Comparison of ENCODE assay signal across 8 cellular contexts in the genomic region with DNA sequence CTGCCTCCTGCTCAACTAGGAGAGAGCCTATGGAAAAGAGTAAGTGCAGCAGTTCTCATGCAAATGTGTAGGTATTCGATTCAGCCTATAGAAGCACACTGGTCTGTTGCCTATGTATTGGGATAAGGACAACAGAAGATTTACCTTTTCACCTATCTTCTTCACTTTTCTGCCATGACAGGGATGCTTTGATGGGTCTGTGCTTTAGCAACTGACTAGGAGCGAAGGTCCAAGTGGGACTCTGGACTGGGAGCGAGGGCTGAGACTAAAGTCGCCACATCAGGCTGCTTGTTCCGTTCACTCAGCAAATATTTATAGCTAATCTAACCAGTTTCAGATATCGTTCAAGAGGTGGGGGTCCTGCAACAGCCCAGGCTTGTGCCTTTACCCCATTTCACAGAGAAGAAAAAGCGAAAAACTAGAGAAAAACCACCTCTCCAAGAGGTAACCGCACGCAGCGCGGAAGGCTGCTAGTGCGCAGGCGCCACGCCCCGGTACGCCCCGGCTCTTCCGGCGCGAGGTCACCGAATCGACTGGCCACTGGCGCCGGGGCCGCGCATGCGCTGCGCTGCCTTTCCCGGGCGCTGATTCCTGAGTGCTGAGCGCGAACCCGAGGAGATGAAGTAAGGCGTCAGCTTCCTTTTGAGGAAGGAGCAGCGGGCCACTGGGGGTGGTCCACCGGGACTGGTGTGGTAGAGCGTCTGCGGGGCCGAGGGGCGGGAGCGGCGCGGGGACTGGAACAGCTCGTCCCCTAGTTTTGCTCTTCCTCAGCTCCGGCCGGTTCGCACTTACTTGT. TPM values are rescaled to one million over a fixed set of nuclear protein-coding genes. Genes with fewer than 3 reads are reported as not detected.
DNase-seq lines count a peak whose midpoint lies in the region; ATAC-seq and TF ChIP-seq lines count a peak whose summit lies in the region.

A gene with protein sequence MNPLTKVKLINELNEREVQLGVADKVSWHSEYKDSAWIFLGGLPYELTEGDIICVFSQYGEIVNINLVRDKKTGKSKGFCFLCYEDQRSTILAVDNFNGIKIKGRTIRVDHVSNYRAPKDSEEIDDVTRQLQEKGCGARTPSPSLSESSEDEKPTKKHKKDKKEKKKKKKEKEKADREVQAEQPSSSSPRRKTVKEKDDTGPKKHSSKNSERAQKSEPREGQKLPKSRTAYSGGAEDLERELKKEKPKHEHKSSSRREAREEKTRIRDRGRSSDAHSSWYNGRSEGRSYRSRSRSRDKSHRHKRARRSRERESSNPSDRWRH (plus strand): TSS at position 573 of the 796 bp plus-strand sequence. CDS start 46 bp downstream, at position 619.

- intact Hi-C loops in activated B cell treated with CpG ODN at 0.5 μM for 24 hours (cut with micrococcal nuclease), result loop anchor here (1.0 to 5.0 kb wide), 3 partner anchors 62 to 502 kb away; a partner anchor contains a TSS

- H3K27me3 ChIP-seq in AG04450 (ENCODE audit: control insufficient read depth, insufficient read depth, low read length), result no peaks in the 10 kb centered on the region

- CTCF ChIA-PET in AG04450 (lab: Charles Lee) (interaction anchor here (1.4 to 2.8 kb wide), 3 partner anchors 9 to 515 kb away, joined by 4 to 17 read pairs (median 6); no protein-coding TSS in a partner anchor), activated B cell treated with CpG ODN at 0.5 μM for 24 hours (lab: Charles Lee) (no interaction called here)

- peak within 1 kb of the TSS; percentile 86 for H3K4me3 Mint-ChIP-seq in activated B cell treated with CpG ODN at 0.5 μM for 24 hours

- TF ChIP-seq CTCF in AG04450 (IDR thresholded peaks at IDR 0.05; ENCODE audit: low read depth, low read length) (no peak), activated B cell treated with CpG ODN at 0.5 μM for 24 hours (IDR thresholded peaks at IDR 0.05) (no peak), cardiac fibroblast (IDR thresholded peaks at IDR 0.05; ENCODE audit: low read depth, low read length) (no peak)

- no peak within 1 kb of the TSS for H3K27ac ChIP-seq in AG04450 (ENCODE audit: low read depth, low read length)

- peaks cover 15% of the 10 kb centered on the region for H3K36me3 Mint-ChIP-seq in activated B cell treated with CpG ODN at 0.5 μM for 24 hours (ENCODE audit: low read depth)

- H3K4me1 Mint-ChIP-seq in activated B cell treated with CpG ODN at 0.5 μM for 24 hours, result peaks cover 19% of the 10 kb centered on the region

- H3K4me3 ChIP-seq in AG04450 (ENCODE audit: low read depth, low read length), result peak within 1 kb of the TSS; percentile 78
- peak within 1 kb of the TSS; percentile 66 to 78 for H3K4me3 ChIP-seq in cardiac fibroblast (replicated peaks in 1 of 2; ENCODE audit: low read depth in 2 of 2, low read length in 2 of 2)

- H3K27me3 Mint-ChIP-seq in activated B cell treated with CpG ODN at 0.5 μM for 24 hours, result peaks cover 7% of the 10 kb centered on the region

- peak; percentile 98 for ATAC-seq in GM18868 (IDR thresholded peaks at IDR 0.05; ENCODE audit: unreplicated experiment)
- peak; percentile 91 for ATAC-seq in HG03103 (IDR thresholded peaks at IDR 0.05; ENCODE audit: low read depth, unreplicated experiment)
- ATAC-seq in activated B cell treated with CpG ODN at 0.5 μM for 24 hours (ENCODE audit: low read depth), result peak; percentile 87

- peak within 1 kb of the TSS; percentile 91 for H3K27ac Mint-ChIP-seq in activated B cell treated with CpG ODN at 0.5 μM for 24 hours

- no peaks in the 10 kb centered on the region for H3K9me3 Mint-ChIP-seq in activated B cell treated with CpG ODN at 0.5 μM for 24 hours

- H3K9me3 ChIP-seq in AG04450 (ENCODE audit: control insufficient read depth, insufficient read depth, low read length), result no peaks in the 10 kb centered on the region

- POLR2A ChIA-PET in AG04450 (lab: Yijun Ruan, JAX) (no interaction called here), activated B cell treated with CpG ODN at 0.5 μM for 24 hours (lab: Charles Lee) (interaction anchor here (1.0 kb wide), 3 partner anchors 62 to 501 kb away, joined by 3 read pairs; a partner anchor contains a TSS)

- DNase-seq in AG04450 (ENCODE audit: low read depth, low spot score) (peak; percentile 43), NCI-H2196 (lab: John Stamatoyannopoulos, UW; ENCODE audit: unreplicated experiment) (peak; percentile 66), activated B cell treated with CpG ODN at 0.5 μM for 24 hours (peak; percentile 60), cardiac fibroblast (ENCODE audit: low read depth in 2 of 2) (peak; percentile 71 to 79), inferior parietal cortex (ENCODE audit: extremely low spot score) (peak; percentile 76)
- peak; percentile 33 to 55 for DNase-seq in stimulated activated CD4-positive, alpha-beta T cell treated with anti-CD3 and anti-CD28 coated beads, Interleukin-12 subunit alpha, Interleukin-12 subunit beta, amount 100 ng/mL, for 24 hours (ENCODE audit: low read depth in 2 of 2)

RNA-seq across cellular contexts. Expression of the gene that starts here (rescaled TPM):
- polyA plus RNA-seq in AG04450 (2011; rRNA removed), result 20.3 and 24.0 TPM in 2 replicates
- 6.1 and 10.3 TPM in 2 replicates for polyA minus RNA-seq in AG04450 (2011; rRNA and poly(A)+ RNA removed)
- 21.1 and 23.6 TPM in 2 replicates for total RNA-seq in activated B cell treated with CpG ODN at 0.5 μM for 24 hours
